ENCODE assay signal across 12 cellular contexts in the genomic region with DNA sequence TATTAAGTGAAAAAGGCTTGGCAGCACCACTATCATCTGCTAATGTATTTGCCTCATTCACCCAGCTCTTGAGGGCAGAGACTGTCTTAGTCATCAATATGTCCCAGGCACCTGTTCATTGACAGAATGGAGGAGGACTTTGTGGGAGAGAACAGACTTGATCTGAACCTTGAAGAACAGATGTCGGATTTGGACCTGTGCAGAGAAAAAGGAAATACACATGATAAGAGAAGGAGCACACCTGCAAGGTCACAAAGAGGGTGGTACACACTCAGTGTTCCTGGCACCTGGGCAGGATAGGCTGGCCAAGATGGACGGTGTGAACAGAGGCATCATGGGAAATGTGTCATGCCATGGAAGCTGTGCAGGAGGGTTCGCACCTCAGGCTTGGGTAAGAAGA.
"Had no signal": no experiment of that assay in that cellular context is flagged by ENCODE, and none has a peak within 500 bp of the region (broad histone marks: within the 10 kb centered on the region; RNA-seq: fewer than 3 reads in every experiment).

No MANE protein-coding gene starts in this region.

- H3K4me1 ChIP-seq: SJCRH30 had no signal

- DNase-seq: activated T-cell treated with anti-CD3 and anti-CD28 coated beads, Interleukin-2, amount 50 U/mL, for 1 hour; amygdala; dorsolateral prefrontal cortex; hypothalamus; right cardiac atrium; SJCRH30; transverse colon had no signal

- ATAC-seq: esophagus mucosa; stimulated activated memory B cell treated with anti-CD40 and anti-IgM and Interleukin-4, amounts not matched to agents 10 μg/mL and 1 μg/mL and 100 μg/mL, for 72 hours had no signal

- H3K27ac ChIP-seq: dorsolateral prefrontal cortex, SJCRH30, transverse colon, VCaP had no signal

- H3K36me3 Mint-ChIP-seq: stimulated activated memory B cell treated with anti-CD40 and anti-IgM and Interleukin-4, amounts not matched to agents 10 μg/mL and 1 μg/mL and 100 μg/mL, for 72 hours had no signal

- H3K27me3 Mint-ChIP-seq: stimulated activated memory B cell treated with anti-CD40 and anti-IgM and Interleukin-4, amounts not matched to agents 10 μg/mL and 1 μg/mL and 100 μg/mL, for 72 hours had no signal

- H3K9me3 ChIP-seq: SJCRH30, transverse colon had no signal

- H3K27me3 ChIP-seq: dorsolateral prefrontal cortex, SJCRH30, transverse colon had no signal

- H3K4me3 ChIP-seq: dorsolateral prefrontal cortex, SJCRH30, smooth muscle cell, transverse colon had no signal

- H3K36me3 ChIP-seq: SJCRH30, transverse colon had no signal

- H3K27ac Mint-ChIP-seq: progenitor cell of endocrine pancreas; stimulated activated memory B cell treated with anti-CD40 and anti-IgM and Interleukin-4, amounts not matched to agents 10 μg/mL and 1 μg/mL and 100 μg/mL, for 72 hours had no signal

- H3K9me3 Mint-ChIP-seq: stimulated activated memory B cell treated with anti-CD40 and anti-IgM and Interleukin-4, amounts not matched to agents 10 μg/mL and 1 μg/mL and 100 μg/mL, for 72 hours had no signal

- H3K4me3 Mint-ChIP-seq: stimulated activated memory B cell treated with anti-CD40 and anti-IgM and Interleukin-4, amounts not matched to agents 10 μg/mL and 1 μg/mL and 100 μg/mL, for 72 hours had no signal
